Comparison of ENCODE assay signal across 35 cellular contexts in the genomic region with DNA sequence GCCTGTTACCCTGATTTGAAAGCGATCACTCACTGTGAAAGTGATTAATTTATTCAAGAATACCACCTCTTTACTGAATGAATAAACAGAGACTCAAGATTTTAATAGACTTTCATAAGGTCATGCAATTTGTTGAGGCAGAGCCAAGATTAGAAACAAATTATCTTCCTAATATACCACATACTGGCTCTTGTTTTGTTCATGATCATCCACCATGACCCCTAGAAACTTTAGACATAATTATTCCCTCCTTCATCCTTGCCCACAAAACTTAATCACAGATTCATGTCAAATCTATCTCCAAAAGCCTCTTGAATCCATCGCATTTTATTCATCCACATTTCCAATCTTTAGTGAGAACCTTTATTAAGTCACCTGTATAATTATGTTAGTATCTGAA.
"Had no signal": no experiment of that assay in that cellular context is flagged by ENCODE, and none has a peak within 500 bp of the region (broad histone marks: within the 10 kb centered on the region; RNA-seq: fewer than 3 reads in every experiment).

No MANE protein-coding gene starts in this region.

- DNase-seq: activated CD4-positive, alpha-beta memory T cell treated with anti-CD3 and anti-CD28 coated beads, Interleukin-2, amount 10 ng/mL, durations not matched to agents 7 days and 5 days; activated CD4-positive, alpha-beta T cell treated with anti-CD3 and anti-CD28 coated beads for 1 hour; activated CD4-positive, alpha-beta T cell treated with anti-CD3 and anti-CD28 coated beads for 48 hours; activated CD4-positive, CD25-positive, alpha-beta regulatory T cell; activated CD8-positive, alpha-beta memory T cell treated with anti-CD3 and anti-CD28 coated beads for 24 hours; activated CD8-positive, alpha-beta memory T cell treated with anti-CD3 and anti-CD28 coated beads, Interleukin-2, amount 10 ng/mL, durations not matched to agents 7 days and 5 days; activated CD8-positive, alpha-beta memory T cell treated with anti-CD3 and anti-CD28 coated beads, Interleukin-2, amount 50 U/mL, for 48 hours; activated effector memory CD4-positive, alpha-beta T cell treated with anti-CD3 and anti-CD28 coated beads, Interleukin-2, amount 50 U/mL, for 16 hours; activated naive CD4-positive, alpha-beta T cell; activated naive CD4-positive, alpha-beta T cell treated with anti-CD3 and anti-CD28 coated beads, Interleukin-2, amount 50 U/mL, for 16 hours; activated naive CD8-positive, alpha-beta T cell treated with anti-CD3 and anti-CD28 coated beads for 36 hours; activated T-cell treated with anti-CD3 and anti-CD28 coated beads, Interleukin-2, amount 50 U/mL, for 1 hour; activated T-cell treated with anti-CD3 and anti-CD28 coated beads, Interleukin-2, amount 50 U/mL, for 72 hours; amygdala; MM.1S; MV-4-11; NCI-H1092; NCI-H1694 treated with DMSO at 0.1 percent for 48 hours; NCI-H2029; NCI-H2171 treated with DMSO at 0.1 percent for 48 hours; NCI-H2227 treated with DMSO at 0.1 percent for 48 hours; NCI-H446 treated with DMSO at 0.1 percent for 48 hours; NCI-H524; NCI-H69; NCI-H82; NK-92 treated with Interleukin-12 subunit alpha and Interleukin-12 subunit beta, amount 100 ng/mL, for 24 hours; SHP77; SJCRH30; T1000; WERI-Rb-1 had no signal

- ATAC-seq: activated CD8-positive, alpha-beta memory T cell treated with anti-CD3 and anti-CD28 coated beads, Interleukin-2, amount 10 ng/mL, durations not matched to agents 7 days and 5 days; activated T-cell treated with anti-CD3 and anti-CD28 coated beads, Interleukin-2, amount 50 U/mL, for 72 hours; activated T-helper 17 cell treated with anti-CD3 and anti-CD28 coated beads, Interleukin-2, amount 50 U/mL, for 72 hours had no signal

- H3K27me3 ChIP-seq: ascending aorta, cardiac muscle cell, SJCRH30 had no signal

- H3K4me1 ChIP-seq: ascending aorta had no signal

- H3K9me3 ChIP-seq: ascending aorta, SJCRH30 had no signal

- H3K27ac ChIP-seq: ascending aorta, cardiac muscle cell, KMS-11, SJCRH30, SK-N-MC, WERI-Rb-1 had no signal

- H3K4me3 ChIP-seq: ascending aorta, cardiac muscle cell, SJCRH30 had no signal

- H3K36me3 ChIP-seq: ascending aorta, cardiac muscle cell, SJCRH30, WERI-Rb-1 had no signal
